In the genomic region with DNA sequence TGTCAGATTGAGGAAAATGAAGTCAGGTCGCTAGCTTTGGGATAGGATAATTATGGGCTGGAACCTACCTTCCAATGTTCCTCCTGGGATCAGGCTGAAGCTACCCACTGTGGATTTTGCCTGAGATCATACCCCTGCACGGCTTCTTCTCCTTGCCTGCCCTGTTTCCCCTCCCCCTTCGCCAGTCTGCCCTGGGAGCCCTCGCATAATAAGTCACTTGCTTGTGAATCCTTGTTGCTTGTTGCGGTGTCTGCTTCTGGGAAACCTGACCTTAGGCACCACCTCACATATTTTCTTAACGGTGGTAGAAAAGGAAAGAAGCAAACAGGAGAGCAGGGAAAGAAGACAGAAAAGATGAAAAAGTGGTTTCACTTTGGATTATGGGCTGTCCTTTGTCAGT, we compare ENCODE assay signal across 22 cellular contexts. TPM values are rescaled to one million over a fixed set of nuclear protein-coding genes. Genes with fewer than 3 reads are reported as not detected.
DNase-seq lines count a peak whose midpoint lies in the region; ATAC-seq, FAIRE-seq and TF ChIP-seq lines count a peak whose summit lies in the region.
"Had no signal": no experiment of that assay in that cellular context is flagged by ENCODE, and none has a peak within 500 bp of the region (broad histone marks: within the 10 kb centered on the region; RNA-seq: fewer than 3 reads in every experiment).

No MANE protein-coding gene starts in this region.

- H2AK5ac ChIP-seq in H9 (ENCODE audit: insufficient read length, low read length): no peak overlapping the region

- H3K4me1 Mint-ChIP-seq in H9: peaks cover 7 to 9% of the 10 kb centered on the region in 2 experiments
- H3K4me1 Mint-ChIP-seq: memory B cell had no signal

- no peak overlapping the region for H3T11ph ChIP-seq in H9 (ENCODE audit: low read length)

- H3K36me3 ChIP-seq in skeletal muscle satellite cell (ENCODE audit: insufficient read depth, low read length): no peaks in the 10 kb centered on the region
- H3K36me3 ChIP-seq: BLaER1, stomach had no signal

- H3K4me2 ChIP-seq in H9 (ENCODE audit: insufficient read depth, insufficient read length, low read length): peak overlapping the region; percentile 41
- H3K4me2 ChIP-seq in skeletal muscle satellite cell (ENCODE audit: low read length): peak overlapping the region; percentile 71
- H3K4me2 ChIP-seq: BLaER1 had no signal

- in situ Hi-C loops in astrocyte of the cerebellum (cut with HindIII; ENCODE audit: low sequenced_read_pairs): no loop called here

- H3K9me3 ChIP-seq in H9 (ENCODE audit: control insufficient read depth, low read depth, low read length) (no peaks in the 10 kb centered on the region), skeletal muscle satellite cell (replicated peaks; ENCODE audit: low read length) (no peaks in the 10 kb centered on the region)
- H3K9me3 ChIP-seq: BLaER1 had no signal

- H3K27me3 ChIP-seq in H9 (ENCODE audit: insufficient read depth, low read length): no peaks in the 10 kb centered on the region
- H3K27me3 ChIP-seq in skeletal muscle satellite cell (ENCODE audit: control insufficient read depth, insufficient read depth, low read length): no peaks in the 10 kb centered on the region
- H3K27me3 ChIP-seq: BLaER1, stomach had no signal

- H2BK15ac ChIP-seq in H9 (ENCODE audit: low read depth, low read length): no peak overlapping the region

- TF ChIP-seq CTCF in H9 (conservative IDR thresholded peaks at IDR 0.05) (no peak), astrocyte of the cerebellum (IDR thresholded peaks at IDR 0.05; ENCODE audit: low read depth, low read length, missing control alignments) (no peak), D721Med (IDR thresholded peaks at IDR 0.05; ENCODE audit: insufficient read depth, missing control alignments) (no peak)

- H2BK5ac ChIP-seq in H9 (ENCODE audit: insufficient read length, low read length): no peak overlapping the region

- no peak for FAIRE-seq in D721Med (lab: Jason Lieb, UNC)

- no peak overlapping the region; the same call in 1 of the 2 replicates for H3K14ac ChIP-seq in H9 (ENCODE audit: insufficient read depth, low read length)

- peaks cover 15% of the 10 kb centered on the region for H3K27me3 Mint-ChIP-seq in H9 (ENCODE audit: low read depth)

- H3K79me1 ChIP-seq in H9 (ENCODE audit: insufficient read depth, low read depth, low read length, poor library complexity, severe bottlenecking): no peaks in the 10 kb centered on the region

- H3K4me3 ChIP-seq in astrocyte of the cerebellum (ENCODE audit: low read depth, low read length): peak overlapping the region; percentile 17
- peak overlapping the region; percentile 54 for H3K4me3 ChIP-seq in skeletal muscle satellite cell (ENCODE audit: low read length)
- H3K4me3 ChIP-seq: BLaER1, stomach had no signal

- DNase-seq in H9: no peak
- DNase-seq in astrocyte of the cerebellum (ENCODE audit: low read depth): no peak
- peak; percentile 80 for DNase-seq in left kidney (ENCODE audit: low read depth, low spot score)
- DNase-seq in D721Med (ENCODE audit: insufficient read length, low spot score): no peak
- no peak for DNase-seq in KG1 (lab: John Stamatoyannopoulos, UW)
- DNase-seq: activated CD4-positive, alpha-beta T cell treated with anti-CD3 and anti-CD28 coated beads, Interleukin-2, amount 50 U/mL, for 1 hour; activated T-cell treated with anti-CD3 and anti-CD28 coated beads, Interleukin-2, amount 50 U/mL, for 1 hour; caudate nucleus; foreskin melanocyte; NCI-H187 treated with DMSO at 0.1 percent for 48 hours; NCI-H510A treated with DMSO at 0.1 percent for 48 hours; nucleus accumbens; OCI-M1; stimulated activated CD4-positive, alpha-beta T cell treated with anti-CD3 and anti-CD28 coated beads, Interleukin-12 subunit alpha, Interleukin-12 subunit beta, amount 100 ng/mL, for 4 hours; stomach had no signal

- H4K8ac ChIP-seq in H9 (replicated peaks; ENCODE audit: insufficient read length, low read depth, low read length): no peak overlapping the region

- H3K4me3 Mint-ChIP-seq in H9: 0 out of 5 replicates have a peak overlapping the region, but pooled peaks of 1 of the 2 experiments have one; percentile 22
- H3K4me3 Mint-ChIP-seq: activated naive CD8-positive, alpha-beta T cell; memory B cell had no signal

- no peaks in the 10 kb centered on the region for H3K23me2 ChIP-seq in H9 (ENCODE audit: insufficient read length, low read depth, low read length, poor library complexity, severe bottlenecking)

- H3K9ac ChIP-seq in H9 (ENCODE audit: extremely low read depth, insufficient read length, low read length) (no peak overlapping the region), skeletal muscle satellite cell (ENCODE audit: low read depth, low read length) (peak overlapping the region; percentile 39)
- H3K9ac ChIP-seq: BLaER1 had no signal

- H3K56ac ChIP-seq in H9 (ENCODE audit: insufficient read length, low read depth, low read length): no peak overlapping the region

- H3K4me1 ChIP-seq in H9 (ENCODE audit: insufficient read depth, low read length) (no peaks in the 10 kb centered on the region; the same call in none of the 2 replicates), skeletal muscle satellite cell (ENCODE audit: control insufficient read depth, insufficient read depth, low read length) (peaks cover 25% of the 10 kb centered on the region)
- H3K4me1 ChIP-seq: BLaER1 had no signal

- H2BK12ac ChIP-seq in H9 (ENCODE audit: insufficient read length, low read depth, low read length): no peak overlapping the region

- H3K36me3 Mint-ChIP-seq in H9 (ENCODE audit: insufficient read depth in 1 of 3, low read depth in 3 of 3): no peaks in the 10 kb centered on the region; a peak in 2 of 7 replicates
- H3K36me3 Mint-ChIP-seq: activated naive CD8-positive, alpha-beta T cell; memory B cell had no signal

- no peak overlapping the region for H3K18ac ChIP-seq in H9 (ENCODE audit: insufficient read length, low read depth, low read length)

- H4K91ac ChIP-seq in H9 (ENCODE audit: insufficient read length, low read depth, low read length): no peak overlapping the region

- H2BK120ac ChIP-seq in H9 (ENCODE audit: low read depth, low read length, poor library complexity, severe bottlenecking): no peak overlapping the region

- no CpG with 5 or more reads among the region's 6 CpGs for WGBS in H9 (ENCODE audit: extremely low coverage, insufficient read length, low lambda C conversion rate)

- H3K9me3 Mint-ChIP-seq in H9: peaks cover 11 to 14% of the 10 kb centered on the region in 2 experiments

- H2BK20ac ChIP-seq in H9 (ENCODE audit: low read depth, low read length, poor library complexity, severe bottlenecking): no peak overlapping the region

- H4K20me1 ChIP-seq in H9 (ENCODE audit: control insufficient read depth, insufficient read depth, insufficient read length): no peaks in the 10 kb centered on the region
- H4K20me1 ChIP-seq: BLaER1 had no signal

- H3K27ac Mint-ChIP-seq in H9: 0 out of 7 replicates have a peak overlapping the region, but pooled peaks of 1 of the 3 experiments have one; percentile 34
- H3K27ac Mint-ChIP-seq: activated naive CD8-positive, alpha-beta T cell; memory B cell had no signal

- no peak overlapping the region for H4K5ac ChIP-seq in H9 (ENCODE audit: insufficient read length, low read depth, low read length)

- no peaks in the 10 kb centered on the region for H3K79me2 ChIP-seq in H9 (ENCODE audit: insufficient read depth, low read length)

- no peak overlapping the region for H3K27ac ChIP-seq in H9 (ENCODE audit: insufficient read length, low read depth, low read length)
- H3K27ac ChIP-seq: BLaER1, stomach had no signal

- no peak overlapping the region for H3K23ac ChIP-seq in H9 (ENCODE audit: insufficient read length, low read depth, low read length)

- no peak overlapping the region for H2AFZ ChIP-seq in H9 (ENCODE audit: low read length)

- H3K4ac ChIP-seq in H9 (ENCODE audit: low read depth, low read length): no peak overlapping the region

- no peak for ATAC-seq in activated CD4-positive, CD25-positive, alpha-beta regulatory T cell treated with anti-CD3 and anti-CD28 coated beads, Interleukin-2, amount 50 U/mL, for 24 hours
- no peak for ATAC-seq in HG03439 (IDR thresholded peaks at IDR 0.05; ENCODE audit: unreplicated experiment)
- ATAC-seq: SK-N-SH treated with all-trans-retinoic acid at 6 μM for 48 hours had no signal

RNA-seq across cellular contexts. Expression of gene PMP22, which starts 13.3 kb away (rescaled TPM):
- 0.83 and 1.5 TPM in 2 replicates for total RNA-seq in H9 (2021)
- total RNA-seq in skeletal muscle satellite cell (2012; rRNA removed): 60.6 and 73.8 TPM in 2 replicates
